Comparison of ENCODE assay signal across 16 cellular contexts in the genomic region with DNA sequence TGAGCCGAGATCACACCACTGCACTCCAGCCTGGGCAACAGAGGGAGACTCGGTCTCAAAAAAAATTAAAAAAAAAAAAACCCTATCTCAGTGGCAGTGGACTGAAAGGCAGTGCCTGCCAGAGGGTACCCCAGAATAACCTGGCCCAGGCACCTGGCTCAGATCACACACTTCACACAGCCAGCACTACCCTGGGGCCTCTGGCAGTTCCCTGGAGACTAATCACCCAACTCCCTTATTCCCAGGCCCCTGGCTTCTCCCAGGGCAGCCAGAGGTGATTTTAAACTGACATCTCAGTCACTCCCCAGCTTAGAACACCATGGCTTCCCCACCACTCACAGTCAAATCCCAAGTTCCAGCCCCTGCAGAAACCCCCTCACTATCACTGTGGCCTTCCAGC. TPM values are rescaled to one million over a fixed set of nuclear protein-coding genes. Genes with fewer than 3 reads are reported as not detected.
DNase-seq lines count a peak whose midpoint lies in the region; ATAC-seq and TF ChIP-seq lines count a peak whose summit lies in the region.
"Had no signal": no experiment of that assay in that cellular context is flagged by ENCODE, and none has a peak within 500 bp of the region (broad histone marks: within the 10 kb centered on the region; RNA-seq: fewer than 3 reads in every experiment).

No MANE protein-coding gene starts in this region.

- H3K9me3 ChIP-seq in A673 (ENCODE audit: low read depth, low read length, poor library complexity, severe bottlenecking) (no peaks in the 10 kb centered on the region), DOHH2 (ENCODE audit: control insufficient read depth, insufficient read depth, low read length) (no peaks in the 10 kb centered on the region), iPS-18c (ENCODE audit: control insufficient read depth, insufficient read depth, low read length) (peaks cover 3% of the 10 kb centered on the region)
- H3K9me3 ChIP-seq: prostate gland, SJSA1 had no signal

- no peaks in the 10 kb centered on the region for H3K9me3 Mint-ChIP-seq in WTC11

- H3K4me1 Mint-ChIP-seq in WTC11 = peaks cover 34% of the 10 kb centered on the region

- peaks cover 8% of the 10 kb centered on the region for H3F3A ChIP-seq in DOHH2 (ENCODE audit: control insufficient read depth, insufficient read depth)

- DNase-seq in A673 (ENCODE audit: low spot score) (no peak), WTC11 (ENCODE audit: low spot score) (no peak), omental fat pad (ENCODE audit: low spot score) (no peak), iPS-NIHi7 (ENCODE audit: extremely low spot score) (no peak), KBM-7 (no peak)
- DNase-seq: activated CD4-positive, alpha-beta T cell treated with anti-CD3 and anti-CD28 coated beads, Interleukin-2, amount 50 U/mL, for 4 hours; aorta; head of caudate nucleus; NCI-H1105; NCI-H510A; stimulated activated naive CD4-positive, alpha-beta T cell treated with Interleukin-2 at 50 U/mL for 16 hours had no signal

- peak overlapping the region; percentile 75 for H3K4me3 Mint-ChIP-seq in WTC11

- intact Hi-C loops in A673 (cut with micrococcal nuclease; ENCODE audit: unreplicated experiment) = no loop called here

- H4K20me1 ChIP-seq in DOHH2 (ENCODE audit: control insufficient read depth, insufficient read depth, low read depth, low read length) = no peaks in the 10 kb centered on the region

- H3K9me2 ChIP-seq in DOHH2 (replicated peaks; ENCODE audit: control insufficient read depth, low read length) = no peaks in the 10 kb centered on the region

- H3K4me1 ChIP-seq in A673 (ENCODE audit: insufficient read depth, low read length, poor library complexity, severe bottlenecking) = peaks cover 24% of the 10 kb centered on the region
- peaks cover 37% of the 10 kb centered on the region for H3K4me1 ChIP-seq in DOHH2 (ENCODE audit: control insufficient read depth, low read length)

- POLR2A ChIA-PET in A673 (lab: Charles Lee; ENCODE audit: low non-redundant PET) (no interaction called here), WTC11 (lab: Charles Lee) (no interaction called here)

- H3K36me3 Mint-ChIP-seq in WTC11 = peaks cover 5% of the 10 kb centered on the region

- H3K27ac Mint-ChIP-seq in WTC11 = peak overlapping the region; percentile 65

- H3K36me3 ChIP-seq in A673 (ENCODE audit: insufficient read depth, low read length, poor library complexity, severe bottlenecking) (peaks cover 11% of the 10 kb centered on the region), DOHH2 (ENCODE audit: control insufficient read depth, low read length) (peaks cover 28% of the 10 kb centered on the region)

- in situ Hi-C loops in KBM-7 (cut with MboI; ENCODE audit: low pct_unique_long_range_greater_than_20kb, low sequenced_read_pairs) = no loop called here

- TF ChIP-seq CTCF in A673 (conservative IDR thresholded peaks at IDR 0.05; ENCODE audit: low read depth, low read length) = no peak
- TF ChIP-seq CTCF in DOHH2 (IDR thresholded peaks at IDR 0.05; ENCODE audit: low read depth, low read length, poor library complexity, severe bottlenecking) = no peak
- TF ChIP-seq CTCF in WTC11 (IDR thresholded peaks at IDR 0.05) = no peak
- TF ChIP-seq CTCF in omental fat pad (IDR thresholded peaks at IDR 0.05) = no peak

- BruUV-seq in A673 (replicated peaks; lab: Mats Ljungman, UMichigan) = TSS peak; percentile 47

- no peak overlapping the region for H3K4me3 ChIP-seq in A673 (ENCODE audit: low read depth, low read length, poor library complexity, severe bottlenecking)
- H3K4me3 ChIP-seq in DOHH2 (ENCODE audit: low read length) = peak overlapping the region; percentile 87
- 0 out of 2 replicates have a peak overlapping the region, but pooled peaks have one; percentile 32 for H3K4me3 ChIP-seq in iPS-18c (ENCODE audit: insufficient read depth, low read depth, low read length)
- H3K4me3 ChIP-seq: SJSA1 had no signal

- CTCF ChIA-PET in A673 (lab: Charles Lee) = interaction anchor here (0.7 kb wide), 1 partner anchor 29 kb away, joined by 6 read pairs; no protein-coding TSS in a partner anchor
- CTCF ChIA-PET in WTC11 (lab: Charles Lee) = interaction anchor here (1.9 to 6.5 kb wide), 3 partner anchors 30 to 168 kb away, joined by 7 to 60 read pairs (median 33); a partner anchor contains a TSS

- peaks cover 54% of the 10 kb centered on the region for H3K79me2 ChIP-seq in DOHH2 (ENCODE audit: control insufficient read depth, low read length)

- peak overlapping the region; percentile 91 for H3K4me2 ChIP-seq in DOHH2 (ENCODE audit: low read length)

- ATAC-seq in WTC11 (no peak), omental fat pad (ENCODE audit: low FRiP score) (no peak), HG03108 (IDR thresholded peaks at IDR 0.05; ENCODE audit: unreplicated experiment) (no peak)

- H3K27ac ChIP-seq in A673 (ENCODE audit: low read depth, low read length, poor library complexity, severe bottlenecking) = peak overlapping the region; percentile 58
- H3K27ac ChIP-seq in DOHH2 (ENCODE audit: low read depth, low read length) = peak overlapping the region; percentile 3; the same call in 1 of the 2 replicates
- H3K27ac ChIP-seq: SJSA1 had no signal

- no peaks in the 10 kb centered on the region for H3K27me3 ChIP-seq in A673 (replicated peaks; ENCODE audit: insufficient read depth, low read depth, low read length, poor library complexity)
- no peaks in the 10 kb centered on the region for H3K27me3 ChIP-seq in DOHH2 (ENCODE audit: control insufficient read depth, low read length)
- H3K27me3 ChIP-seq: SJSA1 had no signal

- peaks cover 6% of the 10 kb centered on the region for H3K27me3 Mint-ChIP-seq in WTC11 (ENCODE audit: low read depth)

TF ChIP-seq in WTC11, 78 proteins besides CTCF, POLR2A, EP300 and RAD21 (continues in another document):
- no peak for TF ChIP-seq ZNF416 (CRISPR knock-in tag; IDR thresholded peaks at IDR 0.05)
- no peak for TF ChIP-seq ZNF423 (CRISPR knock-in tag; IDR thresholded peaks at IDR 0.05)
- TF ChIP-seq, protein P1, sequence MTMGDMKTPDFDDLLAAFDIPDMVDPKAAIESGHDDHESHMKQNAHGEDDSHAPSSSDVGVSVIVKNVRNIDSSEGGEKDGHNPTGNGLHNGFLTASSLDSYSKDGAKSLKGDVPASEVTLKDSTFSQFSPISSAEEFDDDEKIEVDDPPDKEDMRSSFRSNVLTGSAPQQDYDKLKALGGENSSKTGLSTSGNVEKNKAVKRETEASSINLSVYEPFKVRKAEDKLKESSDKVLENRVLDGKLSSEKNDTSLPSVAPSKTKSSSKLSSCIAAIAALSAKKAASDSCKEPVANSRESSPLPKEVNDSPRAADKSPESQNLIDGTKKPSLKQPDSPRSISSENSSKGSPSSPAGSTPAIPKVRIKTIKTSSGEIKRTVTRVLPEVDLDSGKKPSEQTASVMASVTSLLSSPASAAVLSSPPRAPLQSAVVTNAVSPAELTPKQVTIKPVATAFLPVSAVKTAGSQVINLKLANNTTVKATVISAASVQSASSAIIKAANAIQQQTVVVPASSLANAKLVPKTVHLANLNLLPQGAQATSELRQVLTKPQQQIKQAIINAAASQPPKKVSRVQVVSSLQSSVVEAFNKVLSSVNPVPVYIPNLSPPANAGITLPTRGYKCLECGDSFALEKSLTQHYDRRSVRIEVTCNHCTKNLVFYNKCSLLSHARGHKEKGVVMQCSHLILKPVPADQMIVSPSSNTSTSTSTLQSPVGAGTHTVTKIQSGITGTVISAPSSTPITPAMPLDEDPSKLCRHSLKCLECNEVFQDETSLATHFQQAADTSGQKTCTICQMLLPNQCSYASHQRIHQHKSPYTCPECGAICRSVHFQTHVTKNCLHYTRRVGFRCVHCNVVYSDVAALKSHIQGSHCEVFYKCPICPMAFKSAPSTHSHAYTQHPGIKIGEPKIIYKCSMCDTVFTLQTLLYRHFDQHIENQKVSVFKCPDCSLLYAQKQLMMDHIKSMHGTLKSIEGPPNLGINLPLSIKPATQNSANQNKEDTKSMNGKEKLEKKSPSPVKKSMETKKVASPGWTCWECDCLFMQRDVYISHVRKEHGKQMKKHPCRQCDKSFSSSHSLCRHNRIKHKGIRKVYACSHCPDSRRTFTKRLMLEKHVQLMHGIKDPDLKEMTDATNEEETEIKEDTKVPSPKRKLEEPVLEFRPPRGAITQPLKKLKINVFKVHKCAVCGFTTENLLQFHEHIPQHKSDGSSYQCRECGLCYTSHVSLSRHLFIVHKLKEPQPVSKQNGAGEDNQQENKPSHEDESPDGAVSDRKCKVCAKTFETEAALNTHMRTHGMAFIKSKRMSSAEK (CRISPR knock-in tag; IDR thresholded peaks at IDR 0.05; ENCODE audit: borderline replicate concordance) = no peak
- TF ChIP-seq OVOL2 (CRISPR knock-in tag; IDR thresholded peaks at IDR 0.05; ENCODE audit: borderline replicate concordance) = no peak
- TF ChIP-seq, protein P2, sequence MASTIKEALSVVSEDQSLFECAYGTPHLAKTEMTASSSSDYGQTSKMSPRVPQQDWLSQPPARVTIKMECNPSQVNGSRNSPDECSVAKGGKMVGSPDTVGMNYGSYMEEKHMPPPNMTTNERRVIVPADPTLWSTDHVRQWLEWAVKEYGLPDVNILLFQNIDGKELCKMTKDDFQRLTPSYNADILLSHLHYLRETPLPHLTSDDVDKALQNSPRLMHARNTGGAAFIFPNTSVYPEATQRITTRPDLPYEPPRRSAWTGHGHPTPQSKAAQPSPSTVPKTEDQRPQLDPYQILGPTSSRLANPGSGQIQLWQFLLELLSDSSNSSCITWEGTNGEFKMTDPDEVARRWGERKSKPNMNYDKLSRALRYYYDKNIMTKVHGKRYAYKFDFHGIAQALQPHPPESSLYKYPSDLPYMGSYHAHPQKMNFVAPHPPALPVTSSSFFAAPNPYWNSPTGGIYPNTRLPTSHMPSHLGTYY (CRISPR knock-in tag; IDR thresholded peaks at IDR 0.05) = no peak
- no peak for TF ChIP-seq SMAD4 (CRISPR knock-in tag; IDR thresholded peaks at IDR 0.05)
- no peak for TF ChIP-seq ZNF396 (CRISPR knock-in tag; IDR thresholded peaks at IDR 0.05; ENCODE audit: borderline replicate concordance)
- no peak for TF ChIP-seq ZNF121 (CRISPR knock-in tag; IDR thresholded peaks at IDR 0.05)
- TF ChIP-seq ZNF219 (CRISPR knock-in tag; IDR thresholded peaks at IDR 0.05; ENCODE audit: borderline replicate concordance) = no peak
- TF ChIP-seq FOXJ3 (CRISPR knock-in tag; IDR thresholded peaks at IDR 0.05; ENCODE audit: borderline replicate concordance) = no peak

RNA-seq across cellular contexts. Expression of a gene that starts 3.5 kb away (rescaled TPM):
- total RNA-seq in A673 (2021) = 24.1 and 24.9 TPM in 2 replicates
- 18.8 to 22.0 TPM (median 21.9 TPM) in 3 replicates for total RNA-seq in WTC11 (2021)
- 1 to 10 TPM; 4.5 to 8.5 (median 5.6) TPM for total RNA-seq in omental fat pad

RNA-seq across cellular contexts. Expression of a gene that starts 4.4 kb away (rescaled TPM):
- total RNA-seq in A673 (2021) (24.3 and 25.0 TPM in 2 replicates), WTC11 (2021) (17.0 to 19.7 TPM (median 18.0 TPM) in 3 replicates), omental fat pad (10 to 100 TPM in 1 of 4 donors, 1 to 10 TPM in 3; 4.6 to 10.2 (median 8.4) TPM)

RNA-seq across cellular contexts. Expression of a gene that starts 28.6 kb away (rescaled TPM):
- total RNA-seq in A673 (2021) (985 and 1,038 TPM in 2 replicates), WTC11 (2021) (1,095 to 1,221 TPM (median 1,108 TPM) in 3 replicates), omental fat pad (100 to 1,000 TPM; 151 to 238 (median 166) TPM)

RNA-seq across cellular contexts. Expression of a gene that starts 39.1 kb away (rescaled TPM):
- total RNA-seq in A673 (2021) (7.7 and 11.8 TPM in 2 replicates), WTC11 (2021) (5.0 to 6.5 TPM (median 6.0 TPM) in 3 replicates), omental fat pad (10 to 100 TPM in 1 of 4 donors, 1 to 10 TPM in 3; 6.6 to 10.4 (median 8.0) TPM)

RNA-seq across cellular contexts. Expression of a gene that starts 39.6 kb away (rescaled TPM):
- total RNA-seq in A673 (2021) (57.6 and 69.8 TPM in 2 replicates), WTC11 (2021) (109 to 126 TPM (median 119 TPM) in 3 replicates), omental fat pad (100 to 1,000 TPM in 2 of 4 donors, 10 to 100 TPM in 2; 87.0 to 115 (median 99.6) TPM)
